ENCODE assay signal across 21 cellular contexts in the genomic region with DNA sequence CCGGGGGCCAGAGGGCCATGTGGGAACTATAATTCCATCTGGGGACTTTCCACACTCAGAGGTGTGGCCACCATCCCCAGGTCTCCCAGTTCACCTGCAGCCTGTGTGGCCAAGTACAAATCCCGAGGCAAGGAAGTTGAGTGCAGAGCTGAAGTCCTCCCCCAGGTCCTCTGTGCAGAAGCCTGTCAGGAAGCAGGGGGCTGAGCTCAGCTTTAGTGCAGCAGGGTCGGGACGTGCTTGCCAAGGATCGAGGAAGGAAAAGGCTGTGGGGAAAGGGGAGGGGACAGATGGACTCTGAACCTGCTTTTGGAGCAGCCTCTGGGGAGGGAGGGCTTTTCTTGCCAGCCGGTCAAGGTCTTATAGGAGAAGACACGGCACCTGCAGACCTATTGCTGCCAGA.
"Had no signal": no experiment of that assay in that cellular context is flagged by ENCODE, and none has a peak within 500 bp of the region (broad histone marks: within the 10 kb centered on the region; RNA-seq: fewer than 3 reads in every experiment).

No MANE protein-coding gene starts in this region.

- FAIRE-seq: astrocyte, bronchial epithelial cell, endometrium had no signal

- H3K27me3 ChIP-seq: foreskin keratinocyte, thyroid gland had no signal

- H3K9me3 Mint-ChIP-seq: activated naive CD8-positive, alpha-beta T cell treated with anti-CD3 and anti-CD28 coated beads for 36 hours; activated T-cell treated with anti-CD3 and anti-CD28 coated beads, Interleukin-2, amount 50 U/mL, for 24 hours; activated T-helper 2 cell treated with anti-CD3 and anti-CD28 coated beads, Interferon-gamma antibody, Interleukin-2, Interleukin-4, amounts not matched to agents 10 μg/mL and 5 μg/mL and 100 μg/mL, durations not matched to agents 14 hours and 24 hours and 36 hours; T-cell; T-helper 2 cell treated with Interferon-gamma antibody and Interleukin-4, amounts not matched to agents 5 μg/mL and 100 μg/mL, for 36 hours had no signal

- H3K36me3 ChIP-seq: prostate gland, thyroid gland had no signal

- DNase-seq: activated CD4-positive, alpha-beta T cell treated with anti-CD3 and anti-CD28 coated beads for 1 hour; activated CD8-positive, alpha-beta memory T cell treated with anti-CD3 and anti-CD28 coated beads, Interleukin-2, amount 50 U/mL, for 4 hours; activated naive CD4-positive, alpha-beta T cell treated with Interleukin-2 at 50 U/mL for 16 hours; activated naive CD8-positive, alpha-beta T cell treated with anti-CD3 and anti-CD28 coated beads for 36 hours; activated T-cell treated with anti-CD3 and anti-CD28 coated beads, Interleukin-2, amount 50 U/mL, for 24 hours; cortex of kidney; erythroblast; foreskin keratinocyte; hippocampal formation; midbrain; stimulated activated CD4-positive, alpha-beta T cell treated with anti-CD3 and anti-CD28 coated beads, Interleukin-4, amount 100 ng/mL, for 24 hours; stimulated activated naive CD4-positive, alpha-beta T cell treated with Interleukin-2 at 50 U/mL for 16 hours; T-cell; thyroid gland had no signal

- H3K4me3 Mint-ChIP-seq: activated naive CD8-positive, alpha-beta T cell treated with anti-CD3 and anti-CD28 coated beads for 36 hours; activated T-cell treated with anti-CD3 and anti-CD28 coated beads, Interleukin-2, amount 50 U/mL, for 24 hours; T-cell; T-helper 2 cell treated with Interferon-gamma antibody and Interleukin-4, amounts not matched to agents 5 μg/mL and 100 μg/mL, for 36 hours had no signal

- H3K4me1 ChIP-seq: foreskin keratinocyte, prostate gland, thyroid gland had no signal

- H3K9me3 ChIP-seq: prostate gland, thyroid gland had no signal

- H3K27ac Mint-ChIP-seq: activated naive CD8-positive, alpha-beta T cell treated with anti-CD3 and anti-CD28 coated beads for 36 hours; activated T-cell treated with anti-CD3 and anti-CD28 coated beads, Interleukin-2, amount 50 U/mL, for 24 hours; activated T-helper 2 cell treated with anti-CD3 and anti-CD28 coated beads, Interferon-gamma antibody, Interleukin-2, Interleukin-4, amounts not matched to agents 10 μg/mL and 5 μg/mL and 100 μg/mL, durations not matched to agents 14 hours and 24 hours and 36 hours; T-cell; T-helper 2 cell treated with Interferon-gamma antibody and Interleukin-4, amounts not matched to agents 5 μg/mL and 100 μg/mL, for 36 hours had no signal

- H3K36me3 Mint-ChIP-seq: activated naive CD8-positive, alpha-beta T cell treated with anti-CD3 and anti-CD28 coated beads for 36 hours; T-cell had no signal

- H3K4me3 ChIP-seq: prostate gland, thyroid gland had no signal

- ATAC-seq: foreskin keratinocyte, T-cell had no signal

- H3K4me1 Mint-ChIP-seq: activated naive CD8-positive, alpha-beta T cell treated with anti-CD3 and anti-CD28 coated beads for 36 hours; T-cell had no signal

- H3K27ac ChIP-seq: foreskin keratinocyte, prostate gland, thyroid gland, VCaP had no signal
